Comparison of ENCODE assay signal across 8 cellular contexts in genomic region chr2:42567806-42568429, GRCh38. TPM values are rescaled to one million over a fixed set of nuclear protein-coding genes. Genes with fewer than 3 reads are reported as not detected.
DNase-seq lines count a peak whose midpoint lies in the region; ATAC-seq and TF ChIP-seq lines count a peak whose summit lies in the region.

No MANE protein-coding gene starts in this region.

- ATAC-seq in GM18520 (IDR thresholded peaks at IDR 0.05; ENCODE audit: unreplicated experiment) (peak; percentile 59), HG03025 (IDR thresholded peaks at IDR 0.05; ENCODE audit: low FRiP score, unreplicated experiment) (peak; percentile 60), HG02970 (IDR thresholded peaks at IDR 0.05; ENCODE audit: low FRiP score, unreplicated experiment) (no peak)

- H3K4ac ChIP-seq in mesendoderm (ENCODE audit: low read depth, low read length): peak overlapping the region; percentile 22

- CTCF ChIA-PET in PC-9 (lab: Charles Lee): no interaction called here

- no peaks in the 10 kb centered on the region for H3K79me1 ChIP-seq in mesendoderm (ENCODE audit: low read length)

- H3K27me3 ChIP-seq in PC-9 (ENCODE audit: insufficient read depth, low read depth) (no peaks in the 10 kb centered on the region), mesendoderm (ENCODE audit: insufficient read depth, low read length, poor library complexity) (no peaks in the 10 kb centered on the region), tibial artery (no peaks in the 10 kb centered on the region)

- peak overlapping the region; percentile 30 for H3K18ac ChIP-seq in mesendoderm (ENCODE audit: low read length)

- peaks cover 65% of the 10 kb centered on the region for H3K4me1 ChIP-seq in PC-9 (replicated peaks; ENCODE audit: insufficient read depth)
- H3K4me1 ChIP-seq in mesendoderm (ENCODE audit: control insufficient read depth, low read depth, low read length): peaks cover 4% of the 10 kb centered on the region
- H3K4me1 ChIP-seq in tibial artery: peaks cover 0 to 25% (median 13%) of the 10 kb centered on the region in 4 donors

- H2BK5ac ChIP-seq in mesendoderm (ENCODE audit: low read length): peak overlapping the region; percentile 80

- no peaks in the 10 kb centered on the region for H3K9me2 ChIP-seq in PC-9 (ENCODE audit: insufficient read depth)

- peak overlapping the region; percentile 52 for H3K27ac Mint-ChIP-seq in chondrocyte (ENCODE audit: unreplicated experiment)

- H3K79me2 ChIP-seq in PC-9 (ENCODE audit: low read depth) (peaks cover 37% of the 10 kb centered on the region), mesendoderm (ENCODE audit: control insufficient read depth, insufficient read depth, low read length) (peaks cover 14% of the 10 kb centered on the region)

- H3K27ac ChIP-seq in PC-9 (peak overlapping the region; percentile 54), mesendoderm (ENCODE audit: low read depth, low read length) (peak overlapping the region; percentile 13), tibial artery (peak overlapping the region; percentile 82 to 90)

- whole genome bisulfite sequencing in mesendoderm (ENCODE audit: extremely low coverage, insufficient coverage, low lambda C conversion rate): no CpG with 5 or more reads among the region's 12 CpGs

- intact Hi-C loops in PC-9 (cut with micrococcal nuclease; ENCODE audit: unreplicated experiment): no loop called here
- intact Hi-C loops in tibial artery (cut with DNase I; ENCODE audit: low total_unique reads): no loop called here

- H3K9me3 ChIP-seq in PC-9 (ENCODE audit: insufficient read depth, low read depth): no peaks in the 10 kb centered on the region
- no peaks in the 10 kb centered on the region for H3K9me3 ChIP-seq in tibial artery

- H2BK15ac ChIP-seq in mesendoderm (replicated peaks; ENCODE audit: low read depth): no peak overlapping the region

- H3K23ac ChIP-seq in mesendoderm (ENCODE audit: low read length): peak overlapping the region; percentile 91

- peaks cover 4% of the 10 kb centered on the region for H3K36me3 Mint-ChIP-seq in chondrocyte (ENCODE audit: low read depth)

- H3K4me2 ChIP-seq in PC-9: peak overlapping the region; percentile 35
- peak overlapping the region; percentile 73 for H3K4me2 ChIP-seq in mesendoderm (ENCODE audit: low read length)

- H3K56ac ChIP-seq in mesendoderm (ENCODE audit: low read length): peak overlapping the region; percentile 89

- peaks cover 20% of the 10 kb centered on the region for H3K36me3 ChIP-seq in PC-9 (ENCODE audit: low read depth)
- H3K36me3 ChIP-seq in mesendoderm (ENCODE audit: control insufficient read depth, insufficient read depth, low read length): no peaks in the 10 kb centered on the region
- peaks cover 0 to 4% (median 0%) of the 10 kb centered on the region in 3 donors for H3K36me3 ChIP-seq in tibial artery

- H3K9ac ChIP-seq in mesendoderm (ENCODE audit: low read length): peak overlapping the region; percentile 78

- no peaks in the 10 kb centered on the region for H3K9me3 Mint-ChIP-seq in chondrocyte (ENCODE audit: low read depth)

- no peak for TF ChIP-seq CTCF in AG10803 (conservative IDR thresholded peaks at IDR 0.05; ENCODE audit: low read length)
- TF ChIP-seq CTCF in PC-9 (conservative IDR thresholded peaks at IDR 0.05): no peak
- no peak for TF ChIP-seq CTCF in chondrocyte (IDR thresholded peaks at IDR 0.05)
- TF ChIP-seq CTCF in tibial artery (IDR thresholded peaks at IDR 0.05): no peak

- no peak overlapping the region for H2AK5ac ChIP-seq in mesendoderm (ENCODE audit: low read length)

- TSS peak; percentile 41 for BruUV-seq in PC-9 (replicated peaks; lab: Mats Ljungman, UMichigan)

- DNase-seq in AG10803 (ENCODE audit: low read depth): peak; percentile 12
- peak in 1 of 2 experiments; percentile 25 for DNase-seq in PC-9
- no peak for DNase-seq in chondrocyte (ENCODE audit: low spot score)
- peak; percentile 87 for DNase-seq in mesendoderm
- DNase-seq in tibial artery: peak; percentile 22 to 66

- H2BK120ac ChIP-seq in mesendoderm (ENCODE audit: low read depth, low read length): no peak overlapping the region

- H3K4me3 ChIP-seq in AG10803 (ENCODE audit: low read length) (peak overlapping the region; percentile 37), PC-9 (no peak overlapping the region), mesendoderm (ENCODE audit: low read length) (no peak overlapping the region), tibial artery (peak overlapping the region; percentile 74 to 76)

- no peak overlapping the region for H2AFZ ChIP-seq in PC-9

- peaks cover 29% of the 10 kb centered on the region for H3K4me1 Mint-ChIP-seq in chondrocyte (ENCODE audit: low read depth)

- H4K8ac ChIP-seq in mesendoderm (ENCODE audit: low read depth, low read length): no peak overlapping the region

- no peaks in the 10 kb centered on the region for H3K27me3 Mint-ChIP-seq in chondrocyte (ENCODE audit: low read depth)

- H4K20me1 ChIP-seq in PC-9 (ENCODE audit: insufficient read depth): peaks cover 2% of the 10 kb centered on the region; the same call in 1 of the 2 replicates

- peaks cover 52% of the 10 kb centered on the region for H3F3A ChIP-seq in PC-9 (ENCODE audit: insufficient read depth, low read depth)

- H3K4me3 Mint-ChIP-seq in chondrocyte (ENCODE audit: unreplicated experiment): peak overlapping the region; percentile 59

- H4K5ac ChIP-seq in mesendoderm (ENCODE audit: low read length): peak overlapping the region; percentile 21

- POLR2A ChIA-PET in PC-9 (lab: Charles Lee; ENCODE audit: unreplicated experiment): no interaction called here

RNA-seq across cellular contexts. Expression of gene MTA3, which starts 0.5 kb away (rescaled TPM):
- total RNA-seq in PC-9 (2021): 58.7 and 89.8 TPM in 2 replicates
- 39.1 to 46.8 TPM (median 39.3 TPM) in 3 replicates for total RNA-seq in chondrocyte
- 81.4 TPM for polyA plus RNA-seq in mesendoderm (2013, experiment 1 of 2)
- 78.4 TPM for polyA plus RNA-seq in mesendoderm (2013, experiment 2 of 2)

Comparison
In these comparisons a context has a peak if more than half of its experiments do, and no peak if none do; other contexts are left out.
1. H3K4me3 ChIP-seq: peak in AG10803 (single experiment) and tibial artery (2 of 2); none in PC-9 (single experiment) and mesendoderm (single experiment).
2. H3K27ac ChIP-seq: peak in every context shown above with its lines; median percentile 86 in tibial artery; 54 in PC-9; 13 in mesendoderm.